In genomic region chr1:55064861-55065263, GRCh38 we compare ENCODE assay signal across 11 cellular contexts. TPM values are rescaled to one million over a fixed set of nuclear protein-coding genes. Genes with fewer than 3 reads are reported as not detected.
DNase-seq lines count a peak whose midpoint lies in the region; ATAC-seq and TF ChIP-seq lines count a peak whose summit lies in the region.
"Had no signal": no experiment of that assay in that cellular context is flagged by ENCODE, and none has a peak within 500 bp of the region (broad histone marks: within the 10 kb centered on the region; RNA-seq: fewer than 3 reads in every experiment).

No MANE protein-coding gene starts in this region.

- H3K4me3 Mint-ChIP-seq in endodermal cell: no peak overlapping the region
- H3K4me3 Mint-ChIP-seq: CD8-positive, alpha-beta memory T cell had no signal

- no peaks in the 10 kb centered on the region for H3K9me3 Mint-ChIP-seq in endodermal cell
- H3K9me3 Mint-ChIP-seq: CD8-positive, alpha-beta memory T cell had no signal

- H3K27ac ChIP-seq in endodermal cell (ENCODE audit: low read depth, low read length): no peak overlapping the region
- H3K27ac ChIP-seq in muscle layer of duodenum (ENCODE audit: low read length): peak overlapping the region; percentile 28
- H3K27ac ChIP-seq: KMS-11, SJCRH30 had no signal

- H3K4me3 ChIP-seq in endodermal cell (ENCODE audit: low read length): no peak overlapping the region
- H3K4me3 ChIP-seq in muscle layer of duodenum (ENCODE audit: low read depth in 1 of 2, low read length in 2 of 2): no peak overlapping the region
- H3K4me3 ChIP-seq: SJCRH30 had no signal

- H3K4me1 Mint-ChIP-seq in endodermal cell: no peaks in the 10 kb centered on the region
- H3K4me1 Mint-ChIP-seq: CD8-positive, alpha-beta memory T cell had no signal

- H3K9me3 ChIP-seq in endodermal cell (ENCODE audit: control insufficient read depth, low read length) (no peaks in the 10 kb centered on the region), muscle layer of duodenum (ENCODE audit: control insufficient read depth in 1 of 2, low read length in 2 of 2) (no peaks in the 10 kb centered on the region)
- H3K9me3 ChIP-seq: SJCRH30 had no signal

- H3K27me3 Mint-ChIP-seq in endodermal cell (ENCODE audit: insufficient read depth): no peaks in the 10 kb centered on the region

- DNase-seq in COR-L47 (lab: John Stamatoyannopoulos, UW): peak; percentile 35
- DNase-seq in NCI-H2029 treated with DMSO at 0.1 percent for 48 hours (lab: John Stamatoyannopoulos, UW): peak; percentile 97
- no peak for DNase-seq in endodermal cell
- no peak for DNase-seq in activated CD4-positive, CD25-positive, alpha-beta regulatory T cell treated with anti-CD3 and anti-CD28 coated beads, Interleukin-2, amount 50 U/mL, for 72 hours
- no peak for DNase-seq in dermis blood vessel endothelial cell
- no peak for DNase-seq in stimulated activated CD4-positive, alpha-beta T cell treated with anti-CD3 and anti-CD28 coated beads, Interleukin-4, amount 100 ng/mL, for 1 hour
- DNase-seq: CD8-positive, alpha-beta memory T cell had no signal

- H3K4me1 ChIP-seq in endodermal cell (ENCODE audit: control insufficient read depth, insufficient read depth, low read length) (no peaks in the 10 kb centered on the region), muscle layer of duodenum (ENCODE audit: control insufficient read depth in 1 of 2, insufficient read depth in 2 of 2, low read length in 2 of 2) (peaks cover 0 to 32% of the 10 kb centered on the region in 2 donors)

- H3K27ac Mint-ChIP-seq in endodermal cell: peak overlapping the region; percentile 38
- H3K27ac Mint-ChIP-seq: CD8-positive, alpha-beta memory T cell had no signal

- TF ChIP-seq CTCF in endodermal cell (conservative IDR thresholded peaks at IDR 0.05): no peak

- H3K9ac ChIP-seq in endodermal cell (ENCODE audit: extremely low read depth, low read length, poor library complexity, severe bottlenecking): no peak overlapping the region
- H3K9ac ChIP-seq: KMS-11 had no signal

- H3K27me3 ChIP-seq in endodermal cell (ENCODE audit: control insufficient read depth, insufficient read depth, low read length, poor library complexity, severe bottlenecking) (no peaks in the 10 kb centered on the region), muscle layer of duodenum (ENCODE audit: low read depth, low read length) (no peaks in the 10 kb centered on the region)
- H3K27me3 ChIP-seq: SJCRH30 had no signal

- peaks cover 60% of the 10 kb centered on the region for H3K36me3 Mint-ChIP-seq in endodermal cell (ENCODE audit: low read depth)

- H3K36me3 ChIP-seq in endodermal cell (ENCODE audit: control insufficient read depth, insufficient read depth, low read length) (peaks cover 45% of the 10 kb centered on the region), muscle layer of duodenum (ENCODE audit: control insufficient read depth in 1 of 2, insufficient read depth in 2 of 2, low read length in 2 of 2) (peaks cover 28 to 30% of the 10 kb centered on the region in 2 donors)

- WGBS in endodermal cell (ENCODE audit: insufficient coverage in 1 of 2, insufficient read length in 1 of 2), 2 experiments: 86 to 99% methylated on average over 2 of the region's 2 CpGs

- ATAC-seq in GM21360 (IDR thresholded peaks at IDR 0.05; ENCODE audit: unreplicated experiment): no peak

RNA-seq across cellular contexts. Expression of gene PCSK9, which starts 25.5 kb away (rescaled TPM):
- total RNA-seq in endodermal cell (10 to 100 TPM; 26.1 to 59.9 TPM), dermis blood vessel endothelial cell (0.70 TPM in 1 of 2 replicates, not detected in the other)
- 19.1 TPM for polyA plus RNA-seq in endodermal cell (2013, experiment 1 of 2)
- 20.2 TPM for polyA plus RNA-seq in endodermal cell (2013, experiment 2 of 2)
- total RNA-seq: CD8-positive, alpha-beta memory T cell had no signal
- polyA plus RNA-seq: CD8-positive, alpha-beta memory T cell had no signal

Comparison
In these comparisons a context has a peak if more than half of its experiments do, and no peak if none do; other contexts are left out.
1. DNase-seq: peak in COR-L47 (single experiment) and NCI-H2029 treated with DMSO at 0.1 percent for 48 hours (single experiment); none in endodermal cell (single experiment), activated CD4-positive, CD25-positive, alpha-beta regulatory T cell treated with anti-CD3 and anti-CD28 coated beads, Interleukin-2, amount 50 U/mL, for 72 hours (single experiment), dermis blood vessel endothelial cell (single experiment) and stimulated activated CD4-positive, alpha-beta T cell treated with anti-CD3 and anti-CD28 coated beads, Interleukin-4, amount 100 ng/mL, for 1 hour (single experiment).
2. RNA of gene PCSK9, which starts 25.5 kb away (total RNA-seq): 26.1 to 59.9 TPM in endodermal cell; 0.70 TPM in dermis blood vessel endothelial cell; every median in the first group is over 10 times any median in the second.